20 cellular contexts compared by ENCODE assay signal in the genomic region with DNA sequence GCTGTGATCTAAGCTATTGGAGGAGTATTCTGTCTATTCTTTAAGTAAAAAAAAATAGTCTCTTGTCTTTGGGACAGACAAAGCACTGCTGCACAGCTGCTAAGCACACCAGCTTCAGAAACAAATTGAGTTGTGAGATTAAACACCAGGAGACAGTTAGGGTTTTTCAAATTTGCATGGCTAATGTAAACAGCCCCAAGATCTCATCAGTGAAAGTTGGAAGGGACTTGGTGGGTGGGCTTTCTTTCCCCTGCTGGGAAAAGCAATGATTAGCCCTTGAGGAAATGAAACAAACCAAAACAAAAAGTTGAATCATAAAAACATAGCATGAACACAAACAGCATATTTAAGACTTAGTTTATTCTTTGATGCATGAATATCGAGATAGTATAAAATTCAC.
DNase-seq lines count a peak whose midpoint lies in the region; ATAC-seq, FAIRE-seq and TF ChIP-seq lines count a peak whose summit lies in the region.
"Had no signal": no experiment of that assay in that cellular context is flagged by ENCODE, and none has a peak within 500 bp of the region (broad histone marks: within the 10 kb centered on the region; RNA-seq: fewer than 3 reads in every experiment).

No MANE protein-coding gene starts in this region.

- no peaks in the 10 kb centered on the region for H3K36me3 Mint-ChIP-seq in neural progenitor cell
- H3K36me3 Mint-ChIP-seq: T-cell had no signal

- in situ Hi-C loops in GM12878 (cut with MboI) = no loop called here

- peak; percentile 89 for ATAC-seq in DND-41 (ENCODE audit: insufficient read depth, low read depth)
- peak; percentile 36; the same call in 1 of the 3 replicates for ATAC-seq in GM12878
- no peak for ATAC-seq in GM18519 (IDR thresholded peaks at IDR 0.05; ENCODE audit: low FRiP score, unreplicated experiment)
- ATAC-seq: Right ventricle myocardium inferior, T-cell had no signal

- no peak for TF ChIP-seq RAD21 in GM12878 (IDR thresholded peaks at IDR 0.05; ENCODE audit: insufficient read depth, low read depth, low read length)

- SMC1A ChIA-PET in GM12878 (lab: Charles Lee; ENCODE audit: uncharacterized antibody, unreplicated experiment) = interaction anchor here (1.3 to 1.5 kb wide), 2 partner anchors 39 to 43 kb away, joined by 3 to 5 read pairs; no protein-coding TSS in a partner anchor

- TF ChIP-seq EP300 in GM12878 (IDR thresholded peaks at IDR 0.05; ENCODE audit: borderline replicate concordance in 1 of 2, control insufficient read depth in 1 of 2, low read depth in 2 of 2, low read length in 2 of 2) = no peak

- CTCF ChIA-PET in GM12878 (lab: Yijun Ruan, JAX) = interaction anchor here (0.5 to 0.9 kb wide), 2 partner anchors 62 to 112 kb away, joined by 3 read pairs; no protein-coding TSS in a partner anchor

- peaks cover 8% of the 10 kb centered on the region for H3F3A ChIP-seq in neural progenitor cell (ENCODE audit: low read depth)

- intact Hi-C loops in GM12878 (cut with micrococcal nuclease; ENCODE audit: unreplicated experiment) = no loop called here

- DNase-seq in DND-41 = peak; percentile 51
- DNase-seq in NCI-H526 (lab: John Stamatoyannopoulos, UW) = peak; percentile 60 to 78
- DNase-seq in GM12878 (ENCODE audit: low read depth, low spot score) = no peak
- peak; percentile 82 for DNase-seq in neural progenitor cell (ENCODE audit: low spot score)
- no peak for DNase-seq in NCI-H510A (lab: John Stamatoyannopoulos, UW)
- no peak for DNase-seq in activated CD4-positive, alpha-beta T cell treated with anti-CD3 and anti-CD28 coated beads, Interleukin-2, amount 50 U/mL, for 1 hour
- DNase-seq in CD1c-positive myeloid dendritic cell (ENCODE audit: extremely low spot score) = no peak
- DNase-seq: COR-L47, DMS153, GM23248, MM.1S, NCI-H1105, NCI-H1694 treated with DMSO at 0.1 percent for 48 hours, NCI-H345, NCI-H774, SK-N-SH, T-cell had no signal

- H2AFZ ChIP-seq in DND-41 (ENCODE audit: low read depth, low read length) (peak overlapping the region; percentile 48), GM12878 (ENCODE audit: control insufficient read depth, low read depth, low read length) (no peak overlapping the region), neural progenitor cell (replicated peaks) (no peak overlapping the region)
- H2AFZ ChIP-seq: GM23248 had no signal

- H3K79me2 ChIP-seq in DND-41 (ENCODE audit: insufficient read depth, low read length) (no peaks in the 10 kb centered on the region), GM12878 (ENCODE audit: control insufficient read depth, insufficient read depth, low read length) (no peaks in the 10 kb centered on the region), neural progenitor cell (ENCODE audit: low read depth) (no peaks in the 10 kb centered on the region)

- H3K4me3 ChIP-seq in DND-41 (ENCODE audit: low read depth in 1 of 2, low read length in 2 of 2) (no peak overlapping the region), GM12878 (no peak overlapping the region), neural progenitor cell (peak overlapping the region; percentile 17)
- H3K4me3 ChIP-seq: GM23248 had no signal

- WGBS in GM12878 (ENCODE audit: insufficient coverage, insufficient replicate concordance, low lambda C conversion rate, missing lambda C conversion rate) = 5% methylated on average over 1 of the region's 1 CpG

- RAD21 ChIA-PET in GM12878 (lab: Charles Lee; ENCODE audit: unreplicated experiment) = no interaction called here

- no peaks in the 10 kb centered on the region for H3K27me3 Mint-ChIP-seq in neural progenitor cell (ENCODE audit: insufficient read depth, low read depth)
- H3K27me3 Mint-ChIP-seq: T-cell had no signal

- H3K36me3 ChIP-seq in DND-41 (ENCODE audit: insufficient read depth, low read length) (no peaks in the 10 kb centered on the region), GM12878 (ENCODE audit: control insufficient read depth in 2 of 2, insufficient read depth in 2 of 2, low read length in 1 of 2) (no peaks in the 10 kb centered on the region), neural progenitor cell (peaks cover 4% of the 10 kb centered on the region)

- no peaks in the 10 kb centered on the region for H3K27me3 ChIP-seq in DND-41 (ENCODE audit: insufficient read depth, low read length, poor library complexity)
- H3K27me3 ChIP-seq in GM12878 (replicated peaks in 1 of 2; ENCODE audit: control insufficient read depth in 2 of 2, insufficient read depth in 2 of 2, low read length in 1 of 2) = no peaks in the 10 kb centered on the region
- no peaks in the 10 kb centered on the region for H3K27me3 ChIP-seq in neural progenitor cell

- peak overlapping the region; percentile 30; the same call in 1 of the 2 replicates for H3K9ac ChIP-seq in DND-41 (ENCODE audit: low read depth, low read length)
- H3K9ac ChIP-seq in GM12878 (ENCODE audit: control insufficient read depth, insufficient read depth, low read length) = no peak overlapping the region
- no peak overlapping the region for H3K9ac ChIP-seq in neural progenitor cell
- H3K9ac ChIP-seq: GM23248, SK-N-SH had no signal

- no peak overlapping the region for H3K4me3 Mint-ChIP-seq in neural progenitor cell
- H3K4me3 Mint-ChIP-seq: T-cell had no signal

- no TSS peak for BruUV-seq in GM12878 (replicated peaks; lab: Mats Ljungman, UMichigan)

- no peak for TF ChIP-seq POLR2A in GM12878 (IDR thresholded peaks at IDR 0.05; ENCODE audit: low read depth, low read length)

- H4K20me1 ChIP-seq in DND-41 (ENCODE audit: insufficient read depth, low read length) = no peaks in the 10 kb centered on the region
- no peaks in the 10 kb centered on the region for H4K20me1 ChIP-seq in GM12878 (ENCODE audit: control insufficient read depth, insufficient read depth)
- no peaks in the 10 kb centered on the region for H4K20me1 ChIP-seq in neural progenitor cell (ENCODE audit: low read depth)

- H3K4me1 Mint-ChIP-seq in neural progenitor cell = peaks cover 7% of the 10 kb centered on the region
- H3K4me1 Mint-ChIP-seq: T-cell had no signal

- peaks cover 10% of the 10 kb centered on the region for H3K9me3 Mint-ChIP-seq in neural progenitor cell
- H3K9me3 Mint-ChIP-seq: T-cell had no signal

- H3K4me1 ChIP-seq in DND-41 (ENCODE audit: insufficient read depth, low read length) (peaks cover 35% of the 10 kb centered on the region), GM12878 (ENCODE audit: control insufficient read depth, insufficient read depth, low read length) (no peaks in the 10 kb centered on the region), neural progenitor cell (peaks cover 21% of the 10 kb centered on the region)

- no peak for FAIRE-seq in GM12878 (lab: Jason Lieb, UNC)

- H3K9me3 ChIP-seq in DND-41 (ENCODE audit: insufficient read depth, low read length, severe bottlenecking) (no peaks in the 10 kb centered on the region), GM12878 (replicated peaks; ENCODE audit: control insufficient read depth, insufficient read depth, low read length) (no peaks in the 10 kb centered on the region; the same call in 2 of the 3 replicates), neural progenitor cell (ENCODE audit: low read depth) (no peaks in the 10 kb centered on the region)
- H3K9me3 ChIP-seq: SK-N-SH had no signal

- POLR2A ChIA-PET in GM12878 (lab: Charles Lee) = no interaction called here

- H3K27ac ChIP-seq in DND-41 (ENCODE audit: low read length) (peak overlapping the region; percentile 71), GM12878 (ENCODE audit: control insufficient read depth, insufficient read depth) (no peak overlapping the region), neural progenitor cell (peak overlapping the region; percentile 95)
- H3K27ac ChIP-seq: C4-2B, GM23248 had no signal

- H3K27ac Mint-ChIP-seq in neural progenitor cell = no peak overlapping the region
- H3K27ac Mint-ChIP-seq: T-cell had no signal

- TF ChIP-seq CTCF in DND-41 (IDR thresholded peaks at IDR 0.05; ENCODE audit: borderline replicate concordance, extremely low read depth, low read length, poor library complexity, severe bottlenecking) (no peak), GM12878 (IDR thresholded peaks at IDR 0.05 in 2 of 3, conservative IDR thresholded peaks at IDR 0.05 in 1 of 3; ENCODE audit: control insufficient read depth in 2 of 3, extremely low read depth in 1 of 3, insufficient read depth in 1 of 3, low read depth in 3 of 3, low read length in 3 of 3) (no peak), neural progenitor cell (IDR thresholded peaks at IDR 0.05) (no peak)

- H3K4me2 ChIP-seq in DND-41 (ENCODE audit: insufficient read depth, low read length) = peak overlapping the region; percentile 47
- no peak overlapping the region for H3K4me2 ChIP-seq in GM12878 (ENCODE audit: control insufficient read depth, insufficient read depth)
- peak overlapping the region; percentile 65 for H3K4me2 ChIP-seq in neural progenitor cell
- H3K4me2 ChIP-seq: SK-N-SH had no signal

TF ChIP-seq in GM12878, 131 proteins besides CTCF, POLR2A, EP300 and RAD21 (continues in another document):
- TF ChIP-seq FOXM1 (IDR thresholded peaks at IDR 0.05; ENCODE audit: low read depth, low read length) (no peak), PAX5 (IDR thresholded peaks at IDR 0.05; ENCODE audit: borderline replicate concordance, low read depth, low read length) (no peak), ELK1 (IDR thresholded peaks at IDR 0.05; ENCODE audit: low read depth, low read length) (no peak), PAX8 (IDR thresholded peaks at IDR 0.05) (no peak), BHLHE40 (IDR thresholded peaks at IDR 0.05; ENCODE audit: borderline replicate concordance in 1 of 2, low read depth in 2 of 2, low read length in 1 of 2) (no peak), BRCA1 (IDR thresholded peaks at IDR 0.05; ENCODE audit: low read depth, low read length) (no peak), TAF1 (IDR thresholded peaks at IDR 0.05; ENCODE audit: borderline replicate concordance, low read depth, low read length) (no peak), RAD51 (IDR thresholded peaks at IDR 0.05) (no peak), MEF2B (IDR thresholded peaks at IDR 0.05; ENCODE audit: partially characterized antibody, poor library complexity, severe bottlenecking) (no peak), BCL11A (IDR thresholded peaks at IDR 0.05; ENCODE audit: low read depth, low read length) (no peak), SPI1 (IDR thresholded peaks at IDR 0.05; ENCODE audit: borderline replicate concordance, insufficient read depth, low read depth, low read length) (no peak), MEF2A (IDR thresholded peaks at IDR 0.05; ENCODE audit: insufficient read depth, low read depth, low read length) (no peak)

Comparison
In these comparisons a context has a peak if more than half of its experiments do, and no peak if none do; other contexts are left out.
1. DNase-seq: peak in DND-41 (single experiment), NCI-H526 (2 of 2) and neural progenitor cell (single experiment); none in GM12878 (single experiment), NCI-H510A (single experiment), activated CD4-positive, alpha-beta T cell treated with anti-CD3 and anti-CD28 coated beads, Interleukin-2, amount 50 U/mL, for 1 hour (single experiment) and CD1c-positive myeloid dendritic cell (single experiment).